ENCODE assay signal across 8 cellular contexts in the genomic region with DNA sequence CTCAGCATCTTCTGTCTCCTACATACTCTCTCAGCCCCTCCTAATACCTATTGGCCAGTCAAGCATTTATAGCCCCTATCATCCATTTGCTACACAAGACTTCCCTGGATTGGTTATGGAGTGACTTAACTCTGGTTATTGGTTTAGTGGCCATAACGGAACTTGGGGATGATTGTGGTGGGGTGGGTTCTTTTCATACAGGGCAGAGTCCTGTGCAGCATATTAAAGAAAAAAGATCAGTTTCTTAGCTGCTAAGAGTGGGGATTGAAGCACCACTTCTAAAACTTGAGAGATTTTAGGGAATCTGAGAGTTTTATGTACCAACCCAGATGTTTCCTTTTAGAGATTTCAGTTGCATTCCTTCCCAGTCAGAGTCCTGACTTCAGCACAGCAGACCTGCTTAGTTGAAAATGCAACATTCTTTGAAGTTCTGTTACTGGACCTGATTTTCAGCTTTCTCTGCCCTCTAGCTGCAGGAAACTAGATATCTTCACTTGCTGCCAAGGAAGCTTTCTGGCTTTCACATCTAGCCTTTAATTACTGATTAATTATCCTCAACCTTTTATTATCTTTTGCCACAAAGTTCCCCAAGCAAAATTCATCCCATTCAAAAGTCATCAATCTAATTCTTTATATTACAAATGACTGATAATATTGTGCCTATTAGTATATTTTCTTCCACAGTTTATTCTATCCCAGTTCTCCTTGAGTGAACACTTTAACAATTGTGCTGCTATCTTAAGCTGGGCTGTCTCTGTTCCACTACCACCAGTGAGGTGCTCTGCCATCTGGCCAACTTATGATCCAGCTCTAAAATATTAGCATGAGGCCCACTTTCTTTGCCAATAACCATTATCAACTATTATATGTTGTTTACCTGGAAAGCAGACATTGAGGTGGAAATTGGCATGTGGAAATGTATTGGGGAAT.
A peak's percentile ranks its signal among the peaks of the same experiment; 100 is the strongest.
DNase-seq lines count a peak whose midpoint lies in the region; ATAC-seq and TF ChIP-seq lines count a peak whose summit lies in the region.

No MANE protein-coding gene starts in this region.

- H3K9me3 Mint-ChIP-seq in type B pancreatic cell = peaks cover 4% of the 10 kb centered on the region

- TF ChIP-seq CTCF in A673 (conservative IDR thresholded peaks at IDR 0.05; ENCODE audit: low read depth, low read length) (peak; percentile 61), OCI-LY7 (conservative IDR thresholded peaks at IDR 0.05; ENCODE audit: low read length) (peak; percentile 56), type B pancreatic cell (conservative IDR thresholded peaks at IDR 0.05) (peak; percentile 62), sigmoid colon (IDR thresholded peaks at IDR 0.05) (no peak)

- no peaks in the 10 kb centered on the region for H3K27me3 Mint-ChIP-seq in type B pancreatic cell

- H4K20me1 ChIP-seq in OCI-LY7 (ENCODE audit: insufficient read depth, low read length) = no peaks in the 10 kb centered on the region

- WGBS in sigmoid colon, 2 donors = 0 to 42% methylated on average over 1 of the region's 1 CpG

- H3K9me3 ChIP-seq in A673 (ENCODE audit: low read depth, low read length, poor library complexity, severe bottlenecking) (no peaks in the 10 kb centered on the region), OCI-LY7 (ENCODE audit: low read length) (no peaks in the 10 kb centered on the region), sigmoid colon (peaks cover 0 to 2% (median 0%) of the 10 kb centered on the region in 4 donors)

- no peak overlapping the region for H2AFZ ChIP-seq in OCI-LY7 (ENCODE audit: low read length)

- H3K4me1 Mint-ChIP-seq in type B pancreatic cell (ENCODE audit: unreplicated experiment) = peaks cover 9% of the 10 kb centered on the region

- H3K79me2 ChIP-seq in OCI-LY7 (ENCODE audit: insufficient read depth, low read depth, low read length) = no peaks in the 10 kb centered on the region

- H3K27ac ChIP-seq in A673 (ENCODE audit: low read depth, low read length, poor library complexity, severe bottlenecking) = no peak overlapping the region
- no peak overlapping the region for H3K27ac ChIP-seq in OCI-LY7 (ENCODE audit: low read depth, low read length, poor library complexity, severe bottlenecking)
- no peak overlapping the region for H3K27ac ChIP-seq in sigmoid colon

- H3K36me3 ChIP-seq in A673 (ENCODE audit: insufficient read depth, low read length, poor library complexity, severe bottlenecking) (no peaks in the 10 kb centered on the region), OCI-LY7 (ENCODE audit: insufficient read depth, low read length) (no peaks in the 10 kb centered on the region), sigmoid colon (no peaks in the 10 kb centered on the region)

- H3K4me1 ChIP-seq in A673 (ENCODE audit: insufficient read depth, low read length, poor library complexity, severe bottlenecking) = no peaks in the 10 kb centered on the region
- no peaks in the 10 kb centered on the region for H3K4me1 ChIP-seq in OCI-LY7 (ENCODE audit: insufficient read depth, low read length, poor library complexity, severe bottlenecking)
- H3K4me1 ChIP-seq in sigmoid colon = no peaks in the 10 kb centered on the region

- H3K27me3 ChIP-seq in A673 (replicated peaks; ENCODE audit: insufficient read depth, low read depth, low read length, poor library complexity) (no peaks in the 10 kb centered on the region), sigmoid colon (no peaks in the 10 kb centered on the region)

- DNase-seq in A673 (ENCODE audit: low spot score) = peak; percentile 62
- peak; percentile 12 for DNase-seq in OCI-LY7 (ENCODE audit: low spot score)
- no peak for DNase-seq in left ventricle myocardium superior
- no peak for DNase-seq in type B pancreatic cell (ENCODE audit: extremely low spot score, unreplicated experiment)
- DNase-seq in sigmoid colon = no peak
- no peak for DNase-seq in NCI-H1048 (lab: John Stamatoyannopoulos, UW)

- no peaks in the 10 kb centered on the region for H3K9me2 ChIP-seq in OCI-LY7 (ENCODE audit: insufficient read depth, low read length)

- H3K4me3 ChIP-seq in A673 (ENCODE audit: low read depth, low read length, poor library complexity, severe bottlenecking) (no peak overlapping the region), OCI-LY7 (ENCODE audit: low read depth, low read length, poor library complexity, severe bottlenecking) (no peak overlapping the region), sigmoid colon (no peak overlapping the region)

- no peak for TF ChIP-seq POLR2A in sigmoid colon (IDR thresholded peaks at IDR 0.05)

- POLR2A ChIA-PET in A673 (lab: Charles Lee; ENCODE audit: low non-redundant PET) (no interaction called here), OCI-LY7 (lab: Charles Lee) (interaction anchor here (0.5 to 1.0 kb wide), 4 partner anchors 9 to 258 kb away, joined by 3 to 8 read pairs (median 3); no protein-coding TSS in a partner anchor)

- TF ChIP-seq EP300 in sigmoid colon (IDR thresholded peaks at IDR 0.05) = no peak

- BruUV-seq in A673 (replicated peaks; lab: Mats Ljungman, UMichigan) (no TSS peak), OCI-LY7 (replicated peaks; lab: Mats Ljungman, UMichigan) (no TSS peak)

- ATAC-seq in GM21576 (IDR thresholded peaks at IDR 0.05; ENCODE audit: unreplicated experiment) (peak; percentile 75), left ventricle myocardium superior (peak; percentile 41), GM18870 (IDR thresholded peaks at IDR 0.05; ENCODE audit: unreplicated experiment) (no peak)

- intact Hi-C loops in A673 (cut with micrococcal nuclease; ENCODE audit: unreplicated experiment) = loop anchor here (10.0 kb wide), 1 partner anchor 356 kb away; no protein-coding TSS in a partner anchor
- intact Hi-C loops in OCI-LY7 (cut with micrococcal nuclease; ENCODE audit: unreplicated experiment) = no loop called here
- intact Hi-C loops in left ventricle myocardium superior (cut with micrococcal nuclease) = no loop called here
- intact Hi-C loops in sigmoid colon (cut with DNase I) = no loop called here

- H3K36me3 Mint-ChIP-seq in type B pancreatic cell = no peaks in the 10 kb centered on the region

- peak overlapping the region; percentile 3 for H3K27ac Mint-ChIP-seq in type B pancreatic cell

- H3K4me2 ChIP-seq in OCI-LY7 (ENCODE audit: low read length) = no peak overlapping the region

- H3K4me3 Mint-ChIP-seq in type B pancreatic cell = peak overlapping the region; percentile 17

- CTCF ChIA-PET in A673 (lab: Charles Lee) (interaction anchor here (0.6 to 0.9 kb wide), 3 partner anchors 120 to 1612 kb away, joined by 3 to 6 read pairs (median 3); no protein-coding TSS in a partner anchor), OCI-LY7 (lab: Charles Lee; ENCODE audit: unreplicated experiment) (no interaction called here)

Comparison
In these comparisons a context has a peak if more than half of its experiments do, and no peak if none do; other contexts are left out.
1. DNase-seq: peak in A673 (single experiment) and OCI-LY7 (single experiment); none in left ventricle myocardium superior (single experiment), type B pancreatic cell (single experiment), sigmoid colon (single experiment) and NCI-H1048 (single experiment).
2. CTCF ChIP-seq: peak in A673 (single experiment), OCI-LY7 (single experiment) and type B pancreatic cell (single experiment); none in sigmoid colon (0 of 4).